In genomic region chr18:13526519-13526918, GRCh38 we compare ENCODE assay signal across 29 cellular contexts.
"Had no signal": no experiment of that assay in that cellular context is flagged by ENCODE, and none has a peak within 500 bp of the region (broad histone marks: within the 10 kb centered on the region; RNA-seq: fewer than 3 reads in every experiment).

No MANE protein-coding gene starts in this region.

- ATAC-seq: esophagus mucosa; gastrocnemius medialis; left lobe of liver; mucosa of descending colon; natural killer cell treated with Interleukin-12 subunit alpha and Interleukin-12 subunit beta and Interleukin-15 and Interleukin-18, amount 100 ng/mL, for 72 hours; right lobe of liver; stimulated activated naive B cell treated with anti-CD40 and anti-IgM and Interleukin-4, amounts not matched to agents 10 μg/mL and 1 μg/mL and 100 μg/mL, for 72 hours had no signal

- H3K9me3 ChIP-seq: gastrocnemius medialis, mucosa of descending colon, neutrophil, right lobe of liver, stomach, testis, tibial artery had no signal

- H3K36me3 Mint-ChIP-seq: memory B cell; mesothelial cell of epicardium; natural killer cell treated with Interleukin-12 subunit alpha and Interleukin-12 subunit beta and Interleukin-15 and Interleukin-18, amount 100 ng/mL, for 72 hours; type B pancreatic cell had no signal

- H3K36me3 ChIP-seq: gastrocnemius medialis, right lobe of liver, stomach had no signal

- H3K27ac Mint-ChIP-seq: memory B cell; mesothelial cell of epicardium; progenitor cell of endocrine pancreas; stimulated activated naive B cell treated with anti-CD40 and anti-IgM and Interleukin-4, amounts not matched to agents 10 μg/mL and 1 μg/mL and 100 μg/mL, for 72 hours; type B pancreatic cell had no signal

- H3K27me3 Mint-ChIP-seq: memory B cell; naive B cell; natural killer cell treated with Interleukin-12 subunit alpha and Interleukin-12 subunit beta and Interleukin-15 and Interleukin-18, amount 100 ng/mL, for 72 hours; progenitor cell of endocrine pancreas; stimulated activated naive B cell treated with anti-CD40 and anti-IgM and Interleukin-4, amounts not matched to agents 10 μg/mL and 1 μg/mL and 100 μg/mL, for 72 hours had no signal

- H3K4me1 ChIP-seq: parathyroid adenoma, right lobe of liver, testis had no signal

- H3K27ac ChIP-seq: epithelial cell of prostate, hepatocyte, neutrophil, parathyroid adenoma, right lobe of liver, stomach, testis, tibial artery had no signal

- H3K4me3 ChIP-seq: dorsolateral prefrontal cortex, gastrocnemius medialis, hepatocyte, lung, mucosa of descending colon, right lobe of liver, stomach, testis, tibial artery had no signal

- H3K27me3 ChIP-seq: dorsolateral prefrontal cortex, gastrocnemius medialis, hepatocyte, neutrophil, right lobe of liver, stomach, testis, tibial artery had no signal

- H3K4me1 Mint-ChIP-seq: memory B cell, mesothelial cell of epicardium, neural crest cell had no signal

- DNase-seq: dorsolateral prefrontal cortex; effector CD4-positive, alpha-beta T cell; foreskin fibroblast; gastrocnemius medialis; head of caudate nucleus; kidney; mucosa of descending colon; naive B cell; right lobe of liver; small intestine; stimulated activated CD4-positive, alpha-beta T cell treated with anti-CD3 and anti-CD28 coated beads, Interleukin-15, amount 100 ng/mL, for 24 hours; stimulated activated CD4-positive, alpha-beta T cell treated with anti-CD3 and anti-CD28 coated beads, Interleukin-2, amount 100 ng/mL, for 48 hours; stimulated activated naive B cell treated with anti-CD40 and anti-IgM and Interleukin-4, amounts not matched to agents 10 μg/mL and 1 μg/mL and 100 μg/mL, for 72 hours; stomach; testis; tibial artery had no signal

- H3K4me3 Mint-ChIP-seq: memory B cell; mesothelial cell of epicardium; naive B cell; natural killer cell treated with Interleukin-12 subunit alpha and Interleukin-12 subunit beta and Interleukin-15 and Interleukin-18, amount 100 ng/mL, for 72 hours; neural crest cell; stimulated activated naive B cell treated with anti-CD40 and anti-IgM and Interleukin-4, amounts not matched to agents 10 μg/mL and 1 μg/mL and 100 μg/mL, for 72 hours; type B pancreatic cell had no signal

- H3K9me3 Mint-ChIP-seq: memory B cell; mesothelial cell of epicardium; naive B cell; natural killer cell treated with Interleukin-12 subunit alpha and Interleukin-12 subunit beta and Interleukin-15 and Interleukin-18, amount 100 ng/mL, for 72 hours; neural crest cell; stimulated activated naive B cell treated with anti-CD40 and anti-IgM and Interleukin-4, amounts not matched to agents 10 μg/mL and 1 μg/mL and 100 μg/mL, for 72 hours; type B pancreatic cell had no signal
